In genomic region chr11:134666273-134667174, GRCh38 we compare ENCODE assay signal across 19 cellular contexts.
DNase-seq lines count a peak whose midpoint lies in the region; ATAC-seq, FAIRE-seq and TF ChIP-seq lines count a peak whose summit lies in the region.
"Had no signal": no experiment of that assay in that cellular context is flagged by ENCODE, and none has a peak within 500 bp of the region (broad histone marks: within the 10 kb centered on the region; RNA-seq: fewer than 3 reads in every experiment).

No MANE protein-coding gene starts in this region.

- POLR2A ChIA-PET in activated CD8-positive, alpha-beta T cell treated with anti-CD3 and anti-CD28 coated beads, Interleukin-2, amount 10 ng/mL, durations not matched to agents 7 days and 5 days (lab: Charles Lee): no interaction called here
- POLR2A ChIA-PET in activated CD8-positive, alpha-beta T cell treated with anti-CD3 and anti-CD28 coated beads for 36 hours (lab: Charles Lee): no interaction called here

- H3K4me3 Mint-ChIP-seq in activated CD8-positive, alpha-beta T cell treated with anti-CD3 and anti-CD28 coated beads, Interleukin-2, amount 10 ng/mL, durations not matched to agents 7 days and 5 days: no peak overlapping the region
- H3K4me3 Mint-ChIP-seq in activated CD8-positive, alpha-beta T cell treated with anti-CD3 and anti-CD28 coated beads for 36 hours: no peak overlapping the region
- no peak overlapping the region for H3K4me3 Mint-ChIP-seq in astrocyte (ENCODE audit: unreplicated experiment)
- no peak overlapping the region for H3K4me3 Mint-ChIP-seq in progenitor cell of endocrine pancreas (ENCODE audit: low read depth)
- H3K4me3 Mint-ChIP-seq: CD4-positive, alpha-beta T cell had no signal

- H3K27ac ChIP-seq in astrocyte (ENCODE audit: low read depth, low read length): no peak overlapping the region
- H3K27ac ChIP-seq: 22Rv1, SJCRH30 had no signal

- H3K27me3 Mint-ChIP-seq in activated CD8-positive, alpha-beta T cell treated with anti-CD3 and anti-CD28 coated beads, Interleukin-2, amount 10 ng/mL, durations not matched to agents 7 days and 5 days (ENCODE audit: low read depth): peaks cover 2% of the 10 kb centered on the region
- H3K27me3 Mint-ChIP-seq in activated CD8-positive, alpha-beta T cell treated with anti-CD3 and anti-CD28 coated beads for 36 hours: peaks cover 11% of the 10 kb centered on the region
- H3K27me3 Mint-ChIP-seq in astrocyte (ENCODE audit: low read depth, unreplicated experiment) (peaks cover 49% of the 10 kb centered on the region), progenitor cell of endocrine pancreas (peaks cover 17% of the 10 kb centered on the region)

- intact Hi-C loops in activated CD8-positive, alpha-beta T cell treated with anti-CD3 and anti-CD28 coated beads for 36 hours (cut with micrococcal nuclease): no loop called here

- DNase-seq in activated CD8-positive, alpha-beta T cell treated with anti-CD3 and anti-CD28 coated beads, Interleukin-2, amount 10 ng/mL, durations not matched to agents 7 days and 5 days: peak; percentile 1
- no peak for DNase-seq in activated CD8-positive, alpha-beta T cell treated with anti-CD3 and anti-CD28 coated beads for 36 hours
- DNase-seq in astrocyte (ENCODE audit: low read depth) (no peak), mesenteric fat pad (ENCODE audit: low spot score) (peak; percentile 60), ureter (ENCODE audit: low spot score) (peak; percentile 29), progenitor cell of endocrine pancreas (ENCODE audit: low spot score, unreplicated experiment) (no peak)
- no peak for DNase-seq in stimulated activated CD4-positive, alpha-beta T cell treated with anti-CD3 and anti-CD28 coated beads, Interleukin-1b, Interleukin-23, amount 100 ng/mL, for 48 hours
- DNase-seq: BE2C; CD4-positive, alpha-beta T cell; DMS53; Karpas-422; NCI-H1105; NCI-H1694 treated with DMSO at 0.1 percent for 48 hours; NCI-H345; NCI-H748 treated with DMSO at 0.1 percent for 48 hours; PC-3; SJCRH30 had no signal

- no peak overlapping the region for H2AFZ ChIP-seq in astrocyte (ENCODE audit: low read depth, low read length)

- no peaks in the 10 kb centered on the region for H3K4me1 ChIP-seq in astrocyte (ENCODE audit: insufficient read depth, low read length)
- H3K4me1 ChIP-seq: BE2C, SJCRH30 had no signal

- H3K4me2 ChIP-seq in astrocyte (ENCODE audit: low read length): no peak overlapping the region

- no peak for TF ChIP-seq CTCF in activated CD8-positive, alpha-beta T cell treated with anti-CD3 and anti-CD28 coated beads for 36 hours (IDR thresholded peaks at IDR 0.05)
- TF ChIP-seq CTCF in astrocyte (IDR thresholded peaks at IDR 0.05; ENCODE audit: insufficient read depth, low read depth, low read length) (no peak), progenitor cell of endocrine pancreas (IDR thresholded peaks at IDR 0.05; ENCODE audit: unreplicated experiment) (no peak)

- no peaks in the 10 kb centered on the region for H3K9me3 Mint-ChIP-seq in activated CD8-positive, alpha-beta T cell treated with anti-CD3 and anti-CD28 coated beads, Interleukin-2, amount 10 ng/mL, durations not matched to agents 7 days and 5 days (ENCODE audit: insufficient read depth)
- H3K9me3 Mint-ChIP-seq in activated CD8-positive, alpha-beta T cell treated with anti-CD3 and anti-CD28 coated beads for 36 hours: no peaks in the 10 kb centered on the region
- peaks cover 3% of the 10 kb centered on the region for H3K9me3 Mint-ChIP-seq in astrocyte (ENCODE audit: unreplicated experiment)
- H3K9me3 Mint-ChIP-seq in progenitor cell of endocrine pancreas (ENCODE audit: low read depth): no peaks in the 10 kb centered on the region

- H3K9me3 ChIP-seq in astrocyte (ENCODE audit: insufficient read depth, low read depth, low read length): peaks cover 22% of the 10 kb centered on the region
- H3K9me3 ChIP-seq: BE2C, SJCRH30 had no signal

- H3K27ac Mint-ChIP-seq in activated CD8-positive, alpha-beta T cell treated with anti-CD3 and anti-CD28 coated beads, Interleukin-2, amount 10 ng/mL, durations not matched to agents 7 days and 5 days: no peak overlapping the region
- no peak overlapping the region for H3K27ac Mint-ChIP-seq in activated CD8-positive, alpha-beta T cell treated with anti-CD3 and anti-CD28 coated beads for 36 hours
- H3K27ac Mint-ChIP-seq in astrocyte (ENCODE audit: unreplicated experiment): peak overlapping the region; percentile 55
- no peak overlapping the region for H3K27ac Mint-ChIP-seq in progenitor cell of endocrine pancreas
- H3K27ac Mint-ChIP-seq: CD4-positive, alpha-beta T cell had no signal

- no peak for FAIRE-seq in astrocyte (lab: Jason Lieb, UNC)

- H3K27me3 ChIP-seq in astrocyte (ENCODE audit: insufficient read depth, low read length): no peaks in the 10 kb centered on the region
- H3K27me3 ChIP-seq: SJCRH30 had no signal

- no peaks in the 10 kb centered on the region for H3K4me1 Mint-ChIP-seq in activated CD8-positive, alpha-beta T cell treated with anti-CD3 and anti-CD28 coated beads, Interleukin-2, amount 10 ng/mL, durations not matched to agents 7 days and 5 days (ENCODE audit: low read depth)
- no peaks in the 10 kb centered on the region for H3K4me1 Mint-ChIP-seq in activated CD8-positive, alpha-beta T cell treated with anti-CD3 and anti-CD28 coated beads for 36 hours (ENCODE audit: low read depth)
- H3K4me1 Mint-ChIP-seq in astrocyte (ENCODE audit: low read depth, unreplicated experiment) (no peaks in the 10 kb centered on the region), progenitor cell of endocrine pancreas (ENCODE audit: low read depth) (no peaks in the 10 kb centered on the region)

- H3K4me3 ChIP-seq in astrocyte (ENCODE audit: insufficient read depth, low read depth, low read length): no peak overlapping the region
- H3K4me3 ChIP-seq: SJCRH30 had no signal

- no peaks in the 10 kb centered on the region for H4K20me1 ChIP-seq in astrocyte (ENCODE audit: insufficient read depth, low read length)

- no peaks in the 10 kb centered on the region for H3K36me3 ChIP-seq in astrocyte (ENCODE audit: insufficient read depth, low read length)
- H3K36me3 ChIP-seq: BE2C, SJCRH30 had no signal

- H3K79me2 ChIP-seq in astrocyte (ENCODE audit: insufficient read depth, low read length): no peaks in the 10 kb centered on the region

- H3K36me3 Mint-ChIP-seq in activated CD8-positive, alpha-beta T cell treated with anti-CD3 and anti-CD28 coated beads, Interleukin-2, amount 10 ng/mL, durations not matched to agents 7 days and 5 days (ENCODE audit: low read depth): no peaks in the 10 kb centered on the region
- no peaks in the 10 kb centered on the region for H3K36me3 Mint-ChIP-seq in activated CD8-positive, alpha-beta T cell treated with anti-CD3 and anti-CD28 coated beads for 36 hours (ENCODE audit: low read depth)
- H3K36me3 Mint-ChIP-seq in astrocyte (ENCODE audit: low read depth, unreplicated experiment) (no peaks in the 10 kb centered on the region), progenitor cell of endocrine pancreas (ENCODE audit: insufficient read depth) (no peaks in the 10 kb centered on the region)

- ATAC-seq in activated CD8-positive, alpha-beta T cell treated with anti-CD3 and anti-CD28 coated beads, Interleukin-2, amount 10 ng/mL, durations not matched to agents 7 days and 5 days: no peak
- no peak for ATAC-seq in activated CD8-positive, alpha-beta T cell treated with anti-CD3 and anti-CD28 coated beads for 36 hours
- ATAC-seq in GM18519 (IDR thresholded peaks at IDR 0.05; ENCODE audit: low FRiP score, unreplicated experiment): no peak
- ATAC-seq: PC-3 had no signal

- CTCF ChIA-PET in activated CD8-positive, alpha-beta T cell treated with anti-CD3 and anti-CD28 coated beads, Interleukin-2, amount 10 ng/mL, durations not matched to agents 7 days and 5 days (lab: Charles Lee): no interaction called here
- CTCF ChIA-PET in activated CD8-positive, alpha-beta T cell treated with anti-CD3 and anti-CD28 coated beads for 36 hours (lab: Charles Lee): no interaction called here

- H3K9ac ChIP-seq in astrocyte (ENCODE audit: low read length): no peak overlapping the region

Comparison
In these comparisons a context has a peak if more than half of its experiments do, and no peak if none do; other contexts are left out.
1. DNase-seq: peak in activated CD8-positive, alpha-beta T cell treated with anti-CD3 and anti-CD28 coated beads, Interleukin-2, amount 10 ng/mL, durations not matched to agents 7 days and 5 days (single experiment), mesenteric fat pad (single experiment) and ureter (single experiment); none in activated CD8-positive, alpha-beta T cell treated with anti-CD3 and anti-CD28 coated beads for 36 hours (single experiment), astrocyte (single experiment), stimulated activated CD4-positive, alpha-beta T cell treated with anti-CD3 and anti-CD28 coated beads, Interleukin-1b, Interleukin-23, amount 100 ng/mL, for 48 hours (single experiment) and progenitor cell of endocrine pancreas (single experiment).